In genomic region chr4:102620697-102621497, GRCh38 we compare ENCODE assay signal across 8 cellular contexts.
A peak's percentile ranks its signal among the peaks of the same experiment; 100 is the strongest.
DNase-seq lines count a peak whose midpoint lies in the region; ATAC-seq and TF ChIP-seq lines count a peak whose summit lies in the region.

No MANE protein-coding gene starts in this region.

- H3K4me1 ChIP-seq in OCI-LY1 (ENCODE audit: insufficient read depth, low read length, severe bottlenecking) (peaks cover 30% of the 10 kb centered on the region), tibial artery (peaks cover 0 to 11% (median 10%) of the 10 kb centered on the region in 4 donors)

- no peak overlapping the region for H3K27ac ChIP-seq in C4-2B
- no peak overlapping the region for H3K27ac ChIP-seq in OCI-LY1 (ENCODE audit: low read depth, low read length, poor library complexity, severe bottlenecking)
- H3K27ac ChIP-seq in tibial artery: peak overlapping the region in 1 of 2 donors; percentile 41

- H3K36me3 ChIP-seq in OCI-LY1 (ENCODE audit: insufficient read depth, low read length) (peaks cover 10% of the 10 kb centered on the region; the same call in 1 of the 2 replicates), tibial artery (peaks cover 9% of the 10 kb centered on the region in 3 donors)

- no peak overlapping the region for H3K4me2 ChIP-seq in OCI-LY1 (ENCODE audit: low read length)

- H3K79me2 ChIP-seq in OCI-LY1 (ENCODE audit: insufficient read depth, low read length): no peaks in the 10 kb centered on the region

- TF ChIP-seq CTCF in C4-2B (conservative IDR thresholded peaks at IDR 0.05): peak; percentile 42
- peak; percentile 38 for TF ChIP-seq CTCF in GM13977 (IDR thresholded peaks at IDR 0.05; ENCODE audit: extremely low read depth, insufficient read depth, missing control alignments)
- peak; percentile 85 for TF ChIP-seq CTCF in OCI-LY1 (IDR thresholded peaks at IDR 0.05; ENCODE audit: low read length)
- peak; percentile 46 to 59 for TF ChIP-seq CTCF in tibial artery (IDR thresholded peaks at IDR 0.05)

- H3K27me3 ChIP-seq in OCI-LY1 (ENCODE audit: insufficient read depth, low read length) (no peaks in the 10 kb centered on the region), tibial artery (no peaks in the 10 kb centered on the region)

- no peaks in the 10 kb centered on the region for H3K9me3 ChIP-seq in OCI-LY1 (ENCODE audit: low read length)
- H3K9me3 ChIP-seq in tibial artery: no peaks in the 10 kb centered on the region

- intact Hi-C loops in tibial artery (cut with DNase I; ENCODE audit: low total_unique reads): loop anchor here (5.0 kb wide), 1 partner anchor 386 kb away; no protein-coding TSS in a partner anchor

- H3K9ac ChIP-seq in OCI-LY1 (ENCODE audit: low read length): no peak overlapping the region

- DNase-seq in GM13977 (ENCODE audit: low spot score) (peak; percentile 32), left kidney (ENCODE audit: low read depth, low spot score) (peak; percentile 81), tibial artery (no peak)
- peak; percentile 17 for DNase-seq in central memory CD4-positive, alpha-beta T cell
- DNase-seq in activated naive CD4-positive, alpha-beta T cell (lab: John Stamatoyannopoulos, UW): no peak

- no peaks in the 10 kb centered on the region for H3K9me2 ChIP-seq in OCI-LY1 (ENCODE audit: low read depth, low read length)

- H4K20me1 ChIP-seq in OCI-LY1 (ENCODE audit: insufficient read depth, low read length): no peaks in the 10 kb centered on the region

- no peak overlapping the region for H2AFZ ChIP-seq in OCI-LY1 (ENCODE audit: low read length)

- in situ Hi-C loops in GM13977 (cut with MboI; ENCODE audit: low pct_unique_long_range_greater_than_20kb, low sequenced_read_pairs, unreplicated experiment): loop anchor here (10.0 kb wide), 2 partner anchors 166 to 384 kb away; no protein-coding TSS in a partner anchor

- H3K4me3 ChIP-seq in OCI-LY1 (ENCODE audit: low read depth, low read length, poor library complexity, severe bottlenecking) (no peak overlapping the region), tibial artery (no peak overlapping the region)

- no peaks in the 10 kb centered on the region for H3F3A ChIP-seq in OCI-LY1 (ENCODE audit: insufficient read depth, low read length)

- peak; percentile 67 for ATAC-seq in HG03342 (IDR thresholded peaks at IDR 0.05; ENCODE audit: unreplicated experiment)

Comparison
In these comparisons a context has a peak if more than half of its experiments do, and no peak if none do; other contexts are left out.
1. DNase-seq: peak in GM13977 (single experiment), central memory CD4-positive, alpha-beta T cell (single experiment) and left kidney (single experiment); none in tibial artery (0 of 2) and activated naive CD4-positive, alpha-beta T cell (0 of 4).
2. Peak in every context shown above with its lines, with median percentiles within 50 percentile points of each other: CTCF ChIP-seq.